In genomic region chr14:68178282-68178681, GRCh38 we compare ENCODE assay signal across 1 cellular context.
TF ChIP-seq lines count a peak whose summit lies in the region.

No MANE protein-coding gene starts in this region.

TF ChIP-seq in SK-N-SH treated with all-trans-retinoic acid at 6 μM for 48 hours, 23 proteins besides CTCF, POLR2A, EP300 and RAD21 (continued from another document):
- TF ChIP-seq PATZ1 (CRISPR knock-in tag; IDR thresholded peaks at IDR 0.05; ENCODE audit: borderline replicate concordance) = no peak
- TF ChIP-seq POU6F1 (CRISPR knock-in tag; IDR thresholded peaks at IDR 0.05; ENCODE audit: borderline replicate concordance, low read depth) = no peak
- no peak for TF ChIP-seq GLIS3 (CRISPR knock-in tag; IDR thresholded peaks at IDR 0.05)
- no peak for TF ChIP-seq ZNF70 (CRISPR knock-in tag; IDR thresholded peaks at IDR 0.05)
